Comparison of ENCODE assay signal across 8 cellular contexts in genomic region chr6:170552765-170553685, GRCh38. TPM values are rescaled to one million over a fixed set of nuclear protein-coding genes. Genes with fewer than 3 reads are reported as not detected.
A peak's percentile ranks its signal among the peaks of the same experiment; 100 is the strongest.
DNase-seq lines count a peak whose midpoint lies in the region; TF ChIP-seq lines count a peak whose summit lies in the region.

PSMB1 (minus strand) TSS chr6:170553307; CDS start chr6:170553242, 65 bp downstream.

- peak within 1 kb of the TSS; percentile 95 for H3K18ac ChIP-seq in H9 (ENCODE audit: insufficient read length, low read depth, low read length)

- no peak within 1 kb of the TSS for H3K4me3 Mint-ChIP-seq in H9
- H3K4me3 Mint-ChIP-seq in neural crest cell: no peak within 1 kb of the TSS

- no peak within 1 kb of the TSS for H2BK12ac ChIP-seq in H9 (ENCODE audit: insufficient read length, low read depth, low read length)

- peak within 1 kb of the TSS; percentile 87 for H3K4me2 ChIP-seq in H9 (ENCODE audit: insufficient read depth, insufficient read length, low read length)

- no peak within 1 kb of the TSS for H3K4ac ChIP-seq in H9 (ENCODE audit: low read depth, low read length)

- DNase-seq in H9: peak; percentile 95
- peak; percentile 95 for DNase-seq in MG63
- DNase-seq in SIG-M5 (lab: John Stamatoyannopoulos, UW): peak; percentile 33
- DNase-seq in activated gamma-delta T cell (lab: John Stamatoyannopoulos, UW): peak; percentile 49
- peak; percentile 93 to 98 for DNase-seq in foreskin fibroblast
- peak; percentile 79 for DNase-seq in neural crest cell (ENCODE audit: low read depth, low spot score)

- H3K79me1 ChIP-seq in H9 (ENCODE audit: insufficient read depth, low read depth, low read length, poor library complexity, severe bottlenecking): peaks cover 5% of the 10 kb centered on the region

- H3K27me3 ChIP-seq in H9 (ENCODE audit: insufficient read depth, low read length): no peaks in the 10 kb centered on the region
- H3K27me3 ChIP-seq in MG63: no peaks in the 10 kb centered on the region
- no peaks in the 10 kb centered on the region for H3K27me3 ChIP-seq in stomach smooth muscle (ENCODE audit: control insufficient read depth in 1 of 2, insufficient read depth in 2 of 2, low read length in 2 of 2)

- TF ChIP-seq CTCF in H9 (conservative IDR thresholded peaks at IDR 0.05): no peak
- no peak for TF ChIP-seq CTCF in foreskin fibroblast (IDR thresholded peaks at IDR 0.05; ENCODE audit: low read depth, low read length)
- TF ChIP-seq CTCF in neural crest cell (conservative IDR thresholded peaks at IDR 0.05): no peak

- H3K4me1 ChIP-seq in ES-I3 (ENCODE audit: insufficient read depth, low read length) (peaks cover 15% of the 10 kb centered on the region; the same call in 1 of the 2 replicates), H9 (ENCODE audit: insufficient read depth, low read length) (no peaks in the 10 kb centered on the region), stomach smooth muscle (ENCODE audit: control insufficient read depth, insufficient read depth, low read length) (peaks cover 21% of the 10 kb centered on the region)

- peaks cover 4% of the 10 kb centered on the region for H3K23me2 ChIP-seq in H9 (ENCODE audit: insufficient read length, low read depth, low read length, poor library complexity, severe bottlenecking)

- H3K27ac ChIP-seq in H9 (ENCODE audit: insufficient read length, low read depth, low read length) (peak within 1 kb of the TSS; percentile 42), stomach smooth muscle (ENCODE audit: low read length) (peak within 1 kb of the TSS; percentile 92)

- H3K4me1 Mint-ChIP-seq in H9 (peaks cover 13 to 16% of the 10 kb centered on the region in 2 experiments), neural crest cell (peaks cover 14% of the 10 kb centered on the region)

- no peak within 1 kb of the TSS for H3T11ph ChIP-seq in H9 (ENCODE audit: low read length)

- H3K79me2 ChIP-seq in H9 (ENCODE audit: insufficient read depth, low read length): peaks cover 55% of the 10 kb centered on the region

- no peak within 1 kb of the TSS for H2BK20ac ChIP-seq in H9 (ENCODE audit: low read depth, low read length, poor library complexity, severe bottlenecking)

- H3K23ac ChIP-seq in H9 (ENCODE audit: insufficient read length, low read depth, low read length): no peak within 1 kb of the TSS

- H2AFZ ChIP-seq in H9 (ENCODE audit: low read length): peak within 1 kb of the TSS; percentile 63

- H4K8ac ChIP-seq in H9 (replicated peaks; ENCODE audit: insufficient read length, low read depth, low read length): no peak within 1 kb of the TSS

- H3K14ac ChIP-seq in H9 (ENCODE audit: insufficient read depth, low read length): peak within 1 kb of the TSS; percentile 92; the same call in 1 of the 2 replicates

- peak within 1 kb of the TSS; percentile 75 for H2BK5ac ChIP-seq in H9 (ENCODE audit: insufficient read length, low read length)

- H3K9ac ChIP-seq in ES-I3 (ENCODE audit: low read depth, low read length): peak within 1 kb of the TSS; percentile 86
- H3K9ac ChIP-seq in H9 (ENCODE audit: extremely low read depth, insufficient read length, low read length): peak within 1 kb of the TSS; percentile 95
- H3K9ac ChIP-seq in stomach smooth muscle (ENCODE audit: low read length in 2 of 2): peak within 1 kb of the TSS; percentile 85 to 96

- no CpG with 5 or more reads among the region's 46 CpGs for WGBS in H9 (ENCODE audit: extremely low coverage, insufficient read length, low lambda C conversion rate)

- H3K9me3 ChIP-seq in ES-I3 (ENCODE audit: control insufficient read depth, insufficient read depth, low read length) (no peaks in the 10 kb centered on the region), H9 (ENCODE audit: control insufficient read depth, low read depth, low read length) (no peaks in the 10 kb centered on the region), MG63 (no peaks in the 10 kb centered on the region), stomach smooth muscle (ENCODE audit: control insufficient read depth in 2 of 2, low read length in 2 of 2) (no peaks in the 10 kb centered on the region)

- H4K91ac ChIP-seq in H9 (ENCODE audit: insufficient read length, low read depth, low read length): no peak within 1 kb of the TSS

- H3K36me3 Mint-ChIP-seq in H9 (ENCODE audit: insufficient read depth in 1 of 3, low read depth in 3 of 3): peaks cover 11 to 35% (median 23%) of the 10 kb centered on the region in 3 experiments; a peak in 6 of 7 replicates
- no peaks in the 10 kb centered on the region for H3K36me3 Mint-ChIP-seq in neural crest cell (ENCODE audit: low read depth)

- H3K9me3 Mint-ChIP-seq in H9 (no peaks in the 10 kb centered on the region), neural crest cell (no peaks in the 10 kb centered on the region)

- H3K56ac ChIP-seq in H9 (ENCODE audit: insufficient read length, low read depth, low read length): peak within 1 kb of the TSS; percentile 52

- H3K27me3 Mint-ChIP-seq in H9 (ENCODE audit: low read depth): no peaks in the 10 kb centered on the region
- no peaks in the 10 kb centered on the region for H3K27me3 Mint-ChIP-seq in neural crest cell (ENCODE audit: low read depth)

- H3K36me3 ChIP-seq in ES-I3 (ENCODE audit: insufficient read depth, low read length) (peaks cover 6% of the 10 kb centered on the region; the same call in 1 of the 2 replicates), MG63 (peaks cover 54% of the 10 kb centered on the region), stomach smooth muscle (ENCODE audit: control insufficient read depth in 2 of 2, insufficient read depth in 2 of 2, low read length in 2 of 2) (peaks cover 2 to 15% of the 10 kb centered on the region in 2 donors)

- no peaks in the 10 kb centered on the region for H4K20me1 ChIP-seq in H9 (ENCODE audit: control insufficient read depth, insufficient read depth, insufficient read length)

- H3K4me3 ChIP-seq in MG63 (peak within 1 kb of the TSS; percentile 100), foreskin fibroblast (ENCODE audit: low read depth in 1 of 2, low read length in 2 of 2) (peak within 1 kb of the TSS; percentile 91 to 100), stomach smooth muscle (ENCODE audit: low read length in 2 of 2) (peak within 1 kb of the TSS; percentile 95 to 96)

- H2AK5ac ChIP-seq in H9 (ENCODE audit: insufficient read length, low read length): no peak within 1 kb of the TSS

- no peak within 1 kb of the TSS for H4K5ac ChIP-seq in H9 (ENCODE audit: insufficient read length, low read depth, low read length)

- H2BK120ac ChIP-seq in H9 (ENCODE audit: low read depth, low read length, poor library complexity, severe bottlenecking): peak within 1 kb of the TSS; percentile 52

- H3K27ac Mint-ChIP-seq in H9: no peak within 1 kb of the TSS
- no peak within 1 kb of the TSS for H3K27ac Mint-ChIP-seq in neural crest cell (ENCODE audit: unreplicated experiment)

- H2BK15ac ChIP-seq in H9 (ENCODE audit: low read depth, low read length): no peak within 1 kb of the TSS

RNA-seq across cellular contexts. Expression of gene PSMB1, which starts in this region (rescaled TPM):
- total RNA-seq in H9 (2021) (245 and 252 TPM in 2 replicates), neural crest cell (174 and 175 TPM in 2 replicates)
- total RNA-seq in MG63 (2014; rRNA removed; shearing (Covaris generic); ENCODE audit: low replicate concordance): 959 and 1,335 TPM in 2 replicates

Comparison
In these comparisons a context has a peak if more than half of its experiments do, and no peak if none do; other contexts are left out.
1. Peak in every context shown above with its lines: DNase-seq, H3K4me3 ChIP-seq and H3K27ac ChIP-seq.
2. DNase-seq: peak in every context shown above with its lines; median percentile 96 in foreskin fibroblast; 95 in H9; 95 in MG63; 79 in neural crest cell; 49 in activated gamma-delta T cell; 33 in SIG-M5.